Comparison of ENCODE assay signal across 10 cellular contexts in genomic region chr11:62857541-62857982, GRCh38. TPM values are rescaled to one million over a fixed set of nuclear protein-coding genes. Genes with fewer than 3 reads are reported as not detected.
DNase-seq lines count a peak whose midpoint lies in the region; ATAC-seq, FAIRE-seq and TF ChIP-seq lines count a peak whose summit lies in the region.
"Had no signal": no experiment of that assay in that cellular context is flagged by ENCODE, and none has a peak within 500 bp of the region (broad histone marks: within the 10 kb centered on the region; RNA-seq: fewer than 3 reads in every experiment).

No MANE protein-coding gene starts in this region.

- WGBS in esophagus squamous epithelium, 2 donors, result 15 to 64% methylated on average over 1 to 2 of the region's 2 CpGs

- H3K27me3 Mint-ChIP-seq in activated naive CD4-positive, alpha-beta T cell treated with anti-CD3 and anti-CD28 coated beads, Interleukin-2, amount 50 U/mL, for 24 hours, result no peaks in the 10 kb centered on the region
- H3K27me3 Mint-ChIP-seq in type B pancreatic cell, result no peaks in the 10 kb centered on the region

- CTCF ChIA-PET in GM10248 (lab: Yijun Ruan, JAX), result interaction anchor here (0.8 to 1.4 kb wide), 8 partner anchors 20 to 192 kb away, joined by 3 to 11 read pairs (median 3); partner anchors contain the start of genes C11orf98, CSKMT, SLC3A2 and ZBTB3

- no peak for ATAC-seq in HG02852 (IDR thresholded peaks at IDR 0.05; ENCODE audit: unreplicated experiment)

- H3K27me3 ChIP-seq in esophagus squamous epithelium, result no peaks in the 10 kb centered on the region

- H3K27ac ChIP-seq in esophagus squamous epithelium, result peak overlapping the region; percentile 26 to 90 (median 82)

- TF ChIP-seq POLR2A in esophagus squamous epithelium (IDR thresholded peaks at IDR 0.05), result no peak

- no peak for DNase-seq in activated naive CD4-positive, alpha-beta T cell (lab: John Stamatoyannopoulos, UW)
- DNase-seq in RCC 7860 (ENCODE audit: low spot score) (peak; percentile 20), esophagus squamous epithelium (lab: John Stamatoyannopoulos, UW) (no peak), type B pancreatic cell (ENCODE audit: extremely low spot score, unreplicated experiment) (no peak), GM10248 (ENCODE audit: extremely low spot score) (no peak), A172 (ENCODE audit: low spot score) (no peak)
- DNase-seq: stimulated activated CD4-positive, alpha-beta T cell treated with anti-CD3 and anti-CD28 coated beads, Interleukin-2, amount 100 ng/mL, for 48 hours had no signal

- peaks cover 33% of the 10 kb centered on the region for H3K4me1 Mint-ChIP-seq in activated naive CD4-positive, alpha-beta T cell treated with anti-CD3 and anti-CD28 coated beads, Interleukin-2, amount 50 U/mL, for 24 hours
- peaks cover 55% of the 10 kb centered on the region for H3K4me1 Mint-ChIP-seq in type B pancreatic cell (ENCODE audit: unreplicated experiment)

- H3K36me3 Mint-ChIP-seq in activated naive CD4-positive, alpha-beta T cell treated with anti-CD3 and anti-CD28 coated beads, Interleukin-2, amount 50 U/mL, for 24 hours, result peaks cover 32% of the 10 kb centered on the region
- H3K36me3 Mint-ChIP-seq in type B pancreatic cell, result peaks cover 33% of the 10 kb centered on the region

- peak overlapping the region; percentile 95 for H3K4me3 Mint-ChIP-seq in activated naive CD4-positive, alpha-beta T cell treated with anti-CD3 and anti-CD28 coated beads, Interleukin-2, amount 50 U/mL, for 24 hours
- peak overlapping the region; percentile 97 for H3K4me3 Mint-ChIP-seq in type B pancreatic cell

- no peak for FAIRE-seq in RCC 7860 (lab: Jason Lieb, UNC)

- TF ChIP-seq CTCF in esophagus squamous epithelium (IDR thresholded peaks at IDR 0.05), result no peak
- no peak for TF ChIP-seq CTCF in type B pancreatic cell (conservative IDR thresholded peaks at IDR 0.05)
- no peak for TF ChIP-seq CTCF in GM10248 (IDR thresholded peaks at IDR 0.05; ENCODE audit: control extremely low read depth, extremely low read depth, low read depth, missing control alignments)

- peak overlapping the region in 3 of 4 donors; percentile 55 to 75 (median 71) for H3K4me3 ChIP-seq in esophagus squamous epithelium

- peaks cover 33 to 80% (median 44%) of the 10 kb centered on the region in 3 donors for H3K4me1 ChIP-seq in esophagus squamous epithelium

- H3K27ac Mint-ChIP-seq in activated naive CD4-positive, alpha-beta T cell treated with anti-CD3 and anti-CD28 coated beads, Interleukin-2, amount 50 U/mL, for 24 hours, result peak overlapping the region; percentile 72
- H3K27ac Mint-ChIP-seq in type B pancreatic cell, result peak overlapping the region; percentile 96

- H3K9me3 Mint-ChIP-seq in activated naive CD4-positive, alpha-beta T cell treated with anti-CD3 and anti-CD28 coated beads, Interleukin-2, amount 50 U/mL, for 24 hours, result no peaks in the 10 kb centered on the region
- no peaks in the 10 kb centered on the region for H3K9me3 Mint-ChIP-seq in type B pancreatic cell

- no peaks in the 10 kb centered on the region for H3K9me3 ChIP-seq in esophagus squamous epithelium

- intact Hi-C loops in esophagus squamous epithelium (cut with DNase I), result no loop called here

- POLR2A ChIA-PET in GM10248 (lab: Yijun Ruan, JAX), result interaction anchor here (0.6 to 9.0 kb wide), 5 partner anchors 17 to 958 kb away, joined by 3 to 236 read pairs (median 4); partner anchors contain the start of gene WDR74

- H3K36me3 ChIP-seq in esophagus squamous epithelium, result peaks cover 8 to 17% (median 12%) of the 10 kb centered on the region in 3 donors

RNA-seq across cellular contexts. Expression of gene WDR74, which starts 18.2 kb away (rescaled TPM):
- 10 to 100 TPM; 31.7 to 74.0 (median 44.3) TPM for total RNA-seq in esophagus squamous epithelium
- 47.6 and 58.3 TPM in 2 replicates for total RNA-seq in type B pancreatic cell (ENCODE audit: low replicate concordance)
- total RNA-seq in A172 (2014; rRNA removed; shearing (Covaris generic)), result 92.4 and 104 TPM in 2 replicates

RNA-seq across cellular contexts. Expression of gene SLC3A2, which starts 23.1 kb away (rescaled TPM):
- 100 to 1,000 TPM; 132 to 373 (median 153) TPM for total RNA-seq in esophagus squamous epithelium
- total RNA-seq in type B pancreatic cell (ENCODE audit: low replicate concordance), result 190 and 287 TPM in 2 replicates
- total RNA-seq in A172 (2014; rRNA removed; shearing (Covaris generic)), result 198 and 207 TPM in 2 replicates

RNA-seq across cellular contexts. Expression of gene TEX54, which starts 24.9 kb away (rescaled TPM):
- not detected for total RNA-seq in esophagus squamous epithelium
- not detected in 2 replicates for total RNA-seq in type B pancreatic cell (ENCODE audit: low replicate concordance)
- not detected in 2 replicates for total RNA-seq in A172 (2014; rRNA removed; shearing (Covaris generic))
- total RNA-seq: liver had no signal

RNA-seq across cellular contexts. Expression of gene STX5, which starts 25.7 kb away (rescaled TPM):
- 10 to 100 TPM; 23.0 to 34.7 (median 24.2) TPM for total RNA-seq in esophagus squamous epithelium
- 42.4 and 51.7 TPM in 2 replicates for total RNA-seq in type B pancreatic cell (ENCODE audit: low replicate concordance)
- 28.0 and 33.8 TPM in 2 replicates for total RNA-seq in A172 (2014; rRNA removed; shearing (Covaris generic))

RNA-seq across cellular contexts. Expression of gene NXF1, which starts 52.3 kb away (rescaled TPM):
- 10 to 100 TPM; 38.1 to 62.4 (median 44.4) TPM for total RNA-seq in esophagus squamous epithelium
- 111 TPM in 2 replicates for total RNA-seq in type B pancreatic cell (ENCODE audit: low replicate concordance)
- total RNA-seq in A172 (2014; rRNA removed; shearing (Covaris generic)), result 25.9 and 30.0 TPM in 2 replicates
